In genomic region chr19:12965017-12965811, GRCh38 we compare ENCODE assay signal across 8 cellular contexts. TPM values are rescaled to one million over a fixed set of nuclear protein-coding genes. Genes with fewer than 3 reads are reported as not detected.
DNase-seq lines count a peak whose midpoint lies in the region; ATAC-seq, FAIRE-seq and TF ChIP-seq lines count a peak whose summit lies in the region.

No MANE protein-coding gene starts in this region.

- H3K4me3 ChIP-seq in BLaER1: peak overlapping the region; percentile 63
- peak overlapping the region; percentile 67 for H3K4me3 ChIP-seq in MM.1S (ENCODE audit: low read length)
- peak overlapping the region; percentile 2 to 49 (median 34) for H3K4me3 ChIP-seq in pancreas
- H3K4me3 ChIP-seq in thyroid gland (replicated peaks in 1 of 3): peak overlapping the region in 2 of 3 donors; percentile 18 to 36

- peak overlapping the region; percentile 94 for H2AFZ ChIP-seq in MM.1S (ENCODE audit: low read length)

- FAIRE-seq in pancreas (lab: Jason Lieb, UNC): no peak

- H3K4me1 ChIP-seq in BLaER1: peaks cover 16% of the 10 kb centered on the region
- H3K4me1 ChIP-seq in MM.1S (ENCODE audit: low read length): no peaks in the 10 kb centered on the region
- peaks cover 0 to 3% (median 0%) of the 10 kb centered on the region in 3 donors for H3K4me1 ChIP-seq in pancreas
- H3K4me1 ChIP-seq in thyroid gland: peaks cover 7 to 8% of the 10 kb centered on the region in 2 donors

- ATAC-seq in GM19397 (IDR thresholded peaks at IDR 0.05; ENCODE audit: unreplicated experiment): peak; percentile 79
- peak; percentile 94 for ATAC-seq in SK-N-SH treated with all-trans-retinoic acid at 6 μM for 48 hours
- ATAC-seq in Right ventricle myocardium inferior: peak; percentile 93
- ATAC-seq in pancreas: peak; percentile 96 to 98 (median 96)

- intact Hi-C loops in Right ventricle myocardium inferior (cut with DNase I) (loop anchor here (5.0 kb wide), 1 partner anchor 78 kb away; the partner anchor contains the start of gene KLF1), pancreas (cut with DNase I) (no loop called here), thyroid gland (cut with DNase I) (loop anchor here (2.0 kb wide), 1 partner anchor 78 kb away; the partner anchor contains the start of gene KLF1)

- H4K20me1 ChIP-seq in BLaER1 (no peaks in the 10 kb centered on the region), MM.1S (ENCODE audit: insufficient read depth, low read length) (no peaks in the 10 kb centered on the region)

- H3K27ac ChIP-seq in BLaER1: peak overlapping the region; percentile 61; the same call in 1 of the 2 replicates
- no peak overlapping the region; the same call in 1 of the 2 replicates for H3K27ac ChIP-seq in MM.1S (ENCODE audit: low read length)
- H3K27ac ChIP-seq in pancreas: peak overlapping the region; percentile 10 to 63 (median 24)
- H3K27ac ChIP-seq in thyroid gland: peak overlapping the region in 2 of 3 donors; percentile 51 to 69

- H3K27me3 Mint-ChIP-seq in activated naive CD4-positive, alpha-beta T cell treated with anti-CD3 and anti-CD28 coated beads, Interleukin-2, amount 50 U/mL, for 24 hours: peaks cover 2% of the 10 kb centered on the region

- H3K9me2 ChIP-seq in MM.1S (replicated peaks; ENCODE audit: insufficient read depth, low read length): no peaks in the 10 kb centered on the region

- WGBS in pancreas, 2 donors: 0 to 1% methylated on average over 28 to 34 of the region's 34 CpGs
- 1 to 2% methylated on average over 12 to 21 of the region's 34 CpGs for WGBS in thyroid gland, 2 donors

- no peaks in the 10 kb centered on the region for H3F3A ChIP-seq in MM.1S (ENCODE audit: insufficient read depth, low read length)

- H3K4me3 Mint-ChIP-seq in activated naive CD4-positive, alpha-beta T cell treated with anti-CD3 and anti-CD28 coated beads, Interleukin-2, amount 50 U/mL, for 24 hours: peak overlapping the region; percentile 92

- no peaks in the 10 kb centered on the region for H3K9me3 Mint-ChIP-seq in activated naive CD4-positive, alpha-beta T cell treated with anti-CD3 and anti-CD28 coated beads, Interleukin-2, amount 50 U/mL, for 24 hours

- peak; percentile 73 for DNase-seq in MM.1S
- peak; percentile 92 for DNase-seq in Right ventricle myocardium inferior (ENCODE audit: missing footprints)
- peak; percentile 70 to 96 (median 85) for DNase-seq in pancreas
- peak; percentile 70 to 78 for DNase-seq in thyroid gland

- H3K27me3 ChIP-seq in BLaER1: no peaks in the 10 kb centered on the region
- peaks cover 22% of the 10 kb centered on the region for H3K27me3 ChIP-seq in MM.1S (replicated peaks; ENCODE audit: insufficient read depth, low read length)
- no peaks in the 10 kb centered on the region for H3K27me3 ChIP-seq in pancreas
- no peaks in the 10 kb centered on the region for H3K27me3 ChIP-seq in thyroid gland

- H3K79me2 ChIP-seq in MM.1S (ENCODE audit: low read length): no peaks in the 10 kb centered on the region

- no peaks in the 10 kb centered on the region for H3K9me3 ChIP-seq in BLaER1
- H3K9me3 ChIP-seq in MM.1S (replicated peaks; ENCODE audit: insufficient read depth, low read length): no peaks in the 10 kb centered on the region
- H3K9me3 ChIP-seq in pancreas: no peaks in the 10 kb centered on the region
- H3K9me3 ChIP-seq in thyroid gland: no peaks in the 10 kb centered on the region

- no peaks in the 10 kb centered on the region for H3K36me3 Mint-ChIP-seq in activated naive CD4-positive, alpha-beta T cell treated with anti-CD3 and anti-CD28 coated beads, Interleukin-2, amount 50 U/mL, for 24 hours

- no peak for TF ChIP-seq POLR2A in thyroid gland (IDR thresholded peaks at IDR 0.05)

- H3K9ac ChIP-seq in BLaER1 (peak overlapping the region; percentile 65), MM.1S (ENCODE audit: low read length) (peak overlapping the region; percentile 60; the same call in 1 of the 2 replicates)

- TF ChIP-seq CTCF in MM.1S (IDR thresholded peaks at IDR 0.05; ENCODE audit: low read length) (peak; percentile 75), pancreas (IDR thresholded peaks at IDR 0.05) (peak; percentile 80 to 91 (median 91)), thyroid gland (IDR thresholded peaks at IDR 0.05) (peak; percentile 75 to 96 (median 89))

- peaks cover 8% of the 10 kb centered on the region for H3K4me1 Mint-ChIP-seq in activated naive CD4-positive, alpha-beta T cell treated with anti-CD3 and anti-CD28 coated beads, Interleukin-2, amount 50 U/mL, for 24 hours

- H3K4me2 ChIP-seq in BLaER1: peak overlapping the region; percentile 91
- H3K4me2 ChIP-seq in MM.1S (ENCODE audit: low read depth, low read length): peak overlapping the region; percentile 95

- H3K36me3 ChIP-seq in BLaER1 (no peaks in the 10 kb centered on the region), MM.1S (replicated peaks; ENCODE audit: insufficient read depth, low read length) (no peaks in the 10 kb centered on the region), pancreas (no peaks in the 10 kb centered on the region), thyroid gland (no peaks in the 10 kb centered on the region)

- peak overlapping the region; percentile 47 for H3K27ac Mint-ChIP-seq in activated naive CD4-positive, alpha-beta T cell treated with anti-CD3 and anti-CD28 coated beads, Interleukin-2, amount 50 U/mL, for 24 hours

TF ChIP-seq in SK-N-SH treated with all-trans-retinoic acid at 6 μM for 48 hours, 23 proteins besides CTCF, POLR2A, EP300 and RAD21:
- TF ChIP-seq PPARA (CRISPR knock-in tag; IDR thresholded peaks at IDR 0.05; ENCODE audit: borderline replicate concordance): no peak
- no peak for TF ChIP-seq ZNF8 (CRISPR knock-in tag; IDR thresholded peaks at IDR 0.05)
- peak; percentile 97 for TF ChIP-seq ZFP3 (CRISPR knock-in tag; IDR thresholded peaks at IDR 0.05)
- no peak for TF ChIP-seq CSRNP3 (CRISPR knock-in tag; IDR thresholded peaks at IDR 0.05)
- peak; percentile 96 for TF ChIP-seq PATZ1 (CRISPR knock-in tag; IDR thresholded peaks at IDR 0.05; ENCODE audit: borderline replicate concordance)

RNA-seq across cellular contexts. Expression of gene DAND5, which starts 4.2 kb away (rescaled TPM):
- total RNA-seq in Right ventricle myocardium inferior (9.9 TPM), pancreas (under 1 TPM in 3 of 6 donors, not detected in 3; 0.12 to 0.23 (median 0.12) TPM), thyroid gland (under 1 TPM in 2 of 4 donors, not detected in 2; 0.40 to 0.45 TPM)
- polyA plus RNA-seq in pancreas: under 1 TPM in 1 of 2 donors, not detected in 1; 0.16 TPM

RNA-seq across cellular contexts. Expression of gene GADD45GIP1, which starts 8.2 kb away (rescaled TPM):
- 33.7 TPM for total RNA-seq in Right ventricle myocardium inferior
- total RNA-seq in pancreas: 10 to 100 TPM in 3 of 6 donors, 1 to 10 TPM in 3; 6.0 to 10.7 (median 9.8) TPM
- 10 to 100 TPM; 25.3 to 37.4 TPM for polyA plus RNA-seq in pancreas
- 10 to 100 TPM; 31.8 to 68.3 (median 55.2) TPM for total RNA-seq in thyroid gland

RNA-seq across cellular contexts. Expression of gene RAD23A, which starts 19.6 kb away (rescaled TPM):
- total RNA-seq in Right ventricle myocardium inferior (171 TPM), pancreas (10 to 100 TPM; 35.0 to 60.2 (median 45.9) TPM), thyroid gland (100 to 1,000 TPM in 2 of 4 donors, 10 to 100 TPM in 2; 72.0 to 128 (median 101) TPM)
- polyA plus RNA-seq in pancreas: 10 to 100 TPM; 91.5 to 99.1 TPM

RNA-seq across cellular contexts. Expression of gene CALR, which starts 26.8 kb away (rescaled TPM):
- total RNA-seq in Right ventricle myocardium inferior: 496 TPM
- total RNA-seq in pancreas: 100 to 1,000 TPM; 279 to 681 (median 373) TPM
- 100 to 1,000 TPM; 132 to 263 TPM for polyA plus RNA-seq in pancreas
- total RNA-seq in thyroid gland: 1,000 to 10,000 TPM; 1,892 to 4,270 (median 2,942) TPM

RNA-seq across cellular contexts. Expression of gene NFIX, which starts 30.1 kb away (rescaled TPM):
- total RNA-seq in Right ventricle myocardium inferior (159 TPM), pancreas (10 to 100 TPM; 30.9 to 45.1 (median 36.0) TPM), thyroid gland (10 to 100 TPM; 38.8 to 70.2 (median 62.4) TPM)
- polyA plus RNA-seq in pancreas: 10 to 100 TPM in 1 of 2 donors, 1 to 10 TPM in 1; 8.3 to 16.6 TPM

Comparison
In these comparisons a context has a peak if more than half of its experiments do, and no peak if none do; other contexts are left out.
1. intact Hi-C loops: an anchor here in Right ventricle myocardium inferior (5.0 kb wide) and thyroid gland (2.0 kb wide); none called in pancreas.